Comparison of ENCODE assay signal across 8 cellular contexts in genomic region chr16:31874354-31875111, GRCh38. TPM values are rescaled to one million over a fixed set of nuclear protein-coding genes. Genes with fewer than 3 reads are reported as not detected.
DNase-seq lines count a peak whose midpoint lies in the region; ATAC-seq lines count a peak whose summit lies in the region.

No MANE protein-coding gene starts in this region.

- H3K9me3 ChIP-seq in skeletal muscle satellite cell (replicated peaks; ENCODE audit: low read length), result no peaks in the 10 kb centered on the region

- peaks cover 83% of the 10 kb centered on the region for H3K4me1 Mint-ChIP-seq in activated naive CD8-positive, alpha-beta T cell treated with anti-CD3 and anti-CD28 coated beads, Interleukin-2, amount 50 U/mL, for 24 hours

- H3K27ac Mint-ChIP-seq in activated naive CD8-positive, alpha-beta T cell treated with anti-CD3 and anti-CD28 coated beads, Interleukin-2, amount 50 U/mL, for 24 hours, result peak overlapping the region; percentile 99

- DNase-seq in NCI-H748 (lab: John Stamatoyannopoulos, UW; ENCODE audit: unreplicated experiment) (peak; percentile 32), hepatic stellate cell (ENCODE audit: low spot score) (peak; percentile 34), DMS114 treated with DMSO at 0.1 percent for 48 hours (lab: John Stamatoyannopoulos, UW; ENCODE audit: unreplicated experiment) (no peak)
- DNase-seq in activated naive CD8-positive, alpha-beta T cell treated with anti-CD3 and anti-CD28 coated beads, Interleukin-2, amount 50 U/mL, for 24 hours, result peak; percentile 53

- H3K36me3 Mint-ChIP-seq in activated naive CD8-positive, alpha-beta T cell treated with anti-CD3 and anti-CD28 coated beads, Interleukin-2, amount 50 U/mL, for 24 hours (ENCODE audit: low read depth), result peaks cover 55% of the 10 kb centered on the region

- H3K27me3 Mint-ChIP-seq in activated naive CD8-positive, alpha-beta T cell treated with anti-CD3 and anti-CD28 coated beads, Interleukin-2, amount 50 U/mL, for 24 hours, result peaks cover 4% of the 10 kb centered on the region

- H3K79me2 ChIP-seq in ACC112 (ENCODE audit: control insufficient read depth, insufficient read depth, low read length, unreplicated experiment), result peaks cover 56% of the 10 kb centered on the region

- H3K4me3 ChIP-seq in ACC112 (ENCODE audit: low read depth, low read length) (peak overlapping the region; percentile 97), GM08714 (ENCODE audit: low read length) (peak overlapping the region; percentile 87), skeletal muscle satellite cell (ENCODE audit: low read length) (peak overlapping the region; percentile 98)

- H2AFZ ChIP-seq in ACC112 (ENCODE audit: low read length, unreplicated experiment), result peak overlapping the region; percentile 82

- peak; percentile 24 for ATAC-seq in HG02852 (IDR thresholded peaks at IDR 0.05; ENCODE audit: unreplicated experiment)
- ATAC-seq in activated naive CD8-positive, alpha-beta T cell treated with anti-CD3 and anti-CD28 coated beads, Interleukin-2, amount 50 U/mL, for 24 hours, result peak; percentile 47

- H3K36me3 ChIP-seq in ACC112 (ENCODE audit: insufficient read depth, low read length) (peaks cover 3% of the 10 kb centered on the region; the same call in 1 of the 2 replicates), skeletal muscle satellite cell (ENCODE audit: insufficient read depth, low read length) (peaks cover 14% of the 10 kb centered on the region)

- peak overlapping the region; percentile 99 for H3K9ac ChIP-seq in skeletal muscle satellite cell (ENCODE audit: low read depth, low read length)

- peaks cover 40% of the 10 kb centered on the region for H3K4me1 ChIP-seq in ACC112 (ENCODE audit: control insufficient read depth, insufficient read depth, low read length, unreplicated experiment)
- peaks cover 37% of the 10 kb centered on the region for H3K4me1 ChIP-seq in skeletal muscle satellite cell (ENCODE audit: control insufficient read depth, insufficient read depth, low read length)

- H3K27ac ChIP-seq in ACC112 (ENCODE audit: low read depth, low read length), result peak overlapping the region; percentile 89

- peak overlapping the region; percentile 93 for H3K4me3 Mint-ChIP-seq in activated naive CD8-positive, alpha-beta T cell treated with anti-CD3 and anti-CD28 coated beads, Interleukin-2, amount 50 U/mL, for 24 hours

- peaks cover 4% of the 10 kb centered on the region for H3K9me3 Mint-ChIP-seq in activated naive CD8-positive, alpha-beta T cell treated with anti-CD3 and anti-CD28 coated beads, Interleukin-2, amount 50 U/mL, for 24 hours

- H3K27me3 ChIP-seq in ACC112 (ENCODE audit: insufficient read depth, low read length), result no peaks in the 10 kb centered on the region
- no peaks in the 10 kb centered on the region for H3K27me3 ChIP-seq in skeletal muscle satellite cell (ENCODE audit: control insufficient read depth, insufficient read depth, low read length)

- H3K4me2 ChIP-seq in skeletal muscle satellite cell (ENCODE audit: low read length), result peak overlapping the region; percentile 90

RNA-seq across cellular contexts. Expression of gene ZNF267, which starts 0.9 kb away (rescaled TPM):
- total RNA-seq in skeletal muscle satellite cell (2012; rRNA removed), result 15.2 and 17.9 TPM in 2 replicates
